In genomic region chr14:89566180-89566579, GRCh38 we compare ENCODE assay signal across 27 cellular contexts.
"Had no signal": no experiment of that assay in that cellular context is flagged by ENCODE, and none has a peak within 500 bp of the region (broad histone marks: within the 10 kb centered on the region; RNA-seq: fewer than 3 reads in every experiment).

No MANE protein-coding gene starts in this region.

- H3K27me3 Mint-ChIP-seq: activated B cell treated with CpG ODN at 0.5 μM for 24 hours; activated CD4-positive, alpha-beta T cell treated with anti-CD3 and anti-CD28 coated beads, Interleukin-2, amount 10 ng/mL, durations not matched to agents 24 days and 14 days; activated CD8-positive, alpha-beta memory T cell treated with anti-CD3 and anti-CD28 coated beads, Interleukin-2, amount 10 ng/mL, durations not matched to agents 7 days and 5 days; activated naive CD8-positive, alpha-beta T cell; activated T-cell treated with anti-CD3 and anti-CD28 coated beads, Interleukin-2, amount 50 U/mL, for 24 hours had no signal

- H3K27ac Mint-ChIP-seq: activated B cell treated with CpG ODN at 0.5 μM for 24 hours; activated CD4-positive, alpha-beta T cell treated with anti-CD3 and anti-CD28 coated beads, Interleukin-2, amount 10 ng/mL, durations not matched to agents 24 days and 14 days; activated CD8-positive, alpha-beta memory T cell treated with anti-CD3 and anti-CD28 coated beads, Interleukin-2, amount 10 ng/mL, durations not matched to agents 7 days and 5 days; activated T-helper 1 cell treated with anti-CD3 and anti-CD28 coated beads, Interleukin-12 subunit alpha, Interleukin-12 subunit beta, Interleukin-2, Interleukin-4 antibody, amounts not matched to agents 30 ng/mL and 10 ng/mL and 1 ng/mL, durations not matched to agents 14 hours and 24 hours and 36 hours; T-helper 1 cell treated with Interleukin-12 subunit alpha and Interleukin-12 subunit beta and Interleukin-4 antibody, amounts not matched to agents 30 μg/mL and 1 μg/mL, for 36 hours had no signal

- H3K9me3 Mint-ChIP-seq: activated B cell treated with CpG ODN at 0.5 μM for 24 hours; activated T-cell treated with anti-CD3 and anti-CD28 coated beads, Interleukin-2, amount 50 U/mL, for 24 hours; activated T-helper 1 cell treated with anti-CD3 and anti-CD28 coated beads, Interleukin-12 subunit alpha, Interleukin-12 subunit beta, Interleukin-2, Interleukin-4 antibody, amounts not matched to agents 30 ng/mL and 10 ng/mL and 1 ng/mL, durations not matched to agents 14 hours and 24 hours and 36 hours; T-helper 1 cell treated with Interleukin-12 subunit alpha and Interleukin-12 subunit beta and Interleukin-4 antibody, amounts not matched to agents 30 μg/mL and 1 μg/mL, for 36 hours had no signal

- H3K27me3 ChIP-seq: brain microvascular endothelial cell, cardiac muscle cell, SJSA1 had no signal

- H3K36me3 ChIP-seq: brain microvascular endothelial cell, cardiac muscle cell, SJSA1 had no signal

- H3K9me3 ChIP-seq: SJSA1 had no signal

- H3K27ac ChIP-seq: brain microvascular endothelial cell, cardiac muscle cell, SJSA1 had no signal

- H3K4me3 ChIP-seq: cardiac muscle cell, SJSA1 had no signal

- H3K4me1 ChIP-seq: SJSA1 had no signal

- FAIRE-seq: astrocyte, RCC 7860 had no signal

- H3K4me3 Mint-ChIP-seq: activated B cell treated with CpG ODN at 0.5 μM for 24 hours; activated CD4-positive, alpha-beta T cell treated with anti-CD3 and anti-CD28 coated beads, Interleukin-2, amount 10 ng/mL, durations not matched to agents 24 days and 14 days; activated CD8-positive, alpha-beta memory T cell treated with anti-CD3 and anti-CD28 coated beads, Interleukin-2, amount 10 ng/mL, durations not matched to agents 7 days and 5 days; activated naive CD8-positive, alpha-beta T cell; activated T-cell treated with anti-CD3 and anti-CD28 coated beads, Interleukin-2, amount 50 U/mL, for 24 hours; activated T-helper 1 cell treated with anti-CD3 and anti-CD28 coated beads, Interleukin-12 subunit alpha, Interleukin-12 subunit beta, Interleukin-2, Interleukin-4 antibody, amounts not matched to agents 30 ng/mL and 10 ng/mL and 1 ng/mL, durations not matched to agents 14 hours and 24 hours and 36 hours; T-helper 1 cell treated with Interleukin-12 subunit alpha and Interleukin-12 subunit beta and Interleukin-4 antibody, amounts not matched to agents 30 μg/mL and 1 μg/mL, for 36 hours had no signal

- ATAC-seq: activated CD8-positive, alpha-beta memory T cell treated with anti-CD3 and anti-CD28 coated beads, Interleukin-2, amount 10 ng/mL, durations not matched to agents 7 days and 5 days; PC-3; SK-N-SH treated with all-trans-retinoic acid at 6 μM for 48 hours had no signal

- DNase-seq: activated B cell treated with CpG ODN at 0.5 μM for 24 hours; activated CD4-positive, alpha-beta T cell treated with anti-CD3 and anti-CD28 coated beads for 1 hour; activated CD4-positive, alpha-beta T cell treated with anti-CD3 and anti-CD28 coated beads, Interleukin-2, amount 10 ng/mL, durations not matched to agents 24 days and 14 days; activated CD4-positive, alpha-beta T cell treated with anti-CD3 and anti-CD28 coated beads, Interleukin-2, amount 50 U/mL, for 48 hours; activated CD8-positive, alpha-beta memory T cell treated with anti-CD3 and anti-CD28 coated beads, Interleukin-2, amount 10 ng/mL, durations not matched to agents 7 days and 5 days; activated effector memory CD4-positive, alpha-beta T cell treated with anti-CD3 and anti-CD28 coated beads, Interleukin-2, amount 50 U/mL, for 16 hours; activated naive CD4-positive, alpha-beta T cell treated with Interleukin-2 at 50 U/mL for 16 hours; activated T-cell treated with anti-CD3 and anti-CD28 coated beads, Interleukin-2, amount 50 U/mL, for 24 hours; amygdala; brain microvascular endothelial cell; Karpas-422; NCI-H1105 treated with DMSO at 0.1 percent for 48 hours; NCI-H1436 treated with DMSO at 0.1 percent for 48 hours; NCI-H187 treated with DMSO at 0.1 percent for 48 hours; NCI-H2081 treated with DMSO at 0.1 percent for 48 hours; NCI-H524; PC-3; SHP77; SW 1271 had no signal
